18 cellular contexts compared by ENCODE assay signal in genomic region chr6:12241493-12242214, GRCh38. TPM values are rescaled to one million over a fixed set of nuclear protein-coding genes. Genes with fewer than 3 reads are reported as not detected.
DNase-seq lines count a peak whose midpoint lies in the region; ATAC-seq and TF ChIP-seq lines count a peak whose summit lies in the region.
"Had no signal": no experiment of that assay in that cellular context is flagged by ENCODE, and none has a peak within 500 bp of the region (broad histone marks: within the 10 kb centered on the region; RNA-seq: fewer than 3 reads in every experiment).

No MANE protein-coding gene starts in this region.

- intact Hi-C loops in CD14-positive monocyte (cut with micrococcal nuclease), result loop anchor here (5.0 kb wide), 1 partner anchor 46 kb away; no protein-coding TSS in a partner anchor
- intact Hi-C loops in lower lobe of right lung (cut with DNase I), result no loop called here

- no peak for TF ChIP-seq CTCF in CD14-positive monocyte (IDR thresholded peaks at IDR 0.05)
- no peak for TF ChIP-seq CTCF in HL-60 (IDR thresholded peaks at IDR 0.05; ENCODE audit: insufficient read depth, low read length)
- TF ChIP-seq CTCF in lower lobe of right lung (IDR thresholded peaks at IDR 0.05), result no peak
- no peak for TF ChIP-seq CTCF in GM13977 (IDR thresholded peaks at IDR 0.05; ENCODE audit: extremely low read depth, insufficient read depth, missing control alignments)

- H3K27ac ChIP-seq in HL-60 (replicated peaks) (no peak overlapping the region), lower lobe of right lung (no peak overlapping the region)
- H3K27ac ChIP-seq: heart right ventricle, ovary, VCaP had no signal

- peak overlapping the region in 1 of 2 donors; percentile 73 for H3K4me3 Mint-ChIP-seq in CD14-positive monocyte
- H3K4me3 Mint-ChIP-seq: activated CD8-positive, alpha-beta memory T cell treated with anti-CD3 and anti-CD28 coated beads, Interleukin-2, amount 10 ng/mL, durations not matched to agents 7 days and 5 days; B cell; GM23338 had no signal

- peaks cover 39% of the 10 kb centered on the region for H3K4me1 Mint-ChIP-seq in CD14-positive monocyte
- H3K4me1 Mint-ChIP-seq: B cell had no signal

- peak overlapping the region in 4 of 7 donors; percentile 57 to 71 (median 59) for H3K27ac Mint-ChIP-seq in CD14-positive monocyte
- H3K27ac Mint-ChIP-seq: activated CD8-positive, alpha-beta memory T cell treated with anti-CD3 and anti-CD28 coated beads, Interleukin-2, amount 10 ng/mL, durations not matched to agents 7 days and 5 days; B cell; GM23338 had no signal

- no peaks in the 10 kb centered on the region for H3K4me1 ChIP-seq in lower lobe of right lung

- H3K4me3 ChIP-seq in HL-60 (replicated peaks; ENCODE audit: insufficient read depth, low read length) (no peak overlapping the region), lower lobe of right lung (no peak overlapping the region)
- H3K4me3 ChIP-seq: GM23338, heart right ventricle, ovary had no signal

- H3K27me3 Mint-ChIP-seq in CD14-positive monocyte (ENCODE audit: low read depth in 3 of 3), result peaks cover 3 to 4% (median 4%) of the 10 kb centered on the region in 3 donors

- ATAC-seq in lower lobe of right lung (peak; percentile 54 to 64), GM19455 (IDR thresholded peaks at IDR 0.05; ENCODE audit: unreplicated experiment) (no peak), HG03571 (IDR thresholded peaks at IDR 0.05; ENCODE audit: unreplicated experiment) (no peak)
- ATAC-seq: activated CD8-positive, alpha-beta memory T cell treated with anti-CD3 and anti-CD28 coated beads, Interleukin-2, amount 10 ng/mL, durations not matched to agents 7 days and 5 days; GM23338; heart right ventricle; Panc1 had no signal

- DNase-seq in CD14-positive monocyte (ENCODE audit: low spot score) (no peak), HL-60 (ENCODE audit: low read depth in 1 of 2, low spot score in 1 of 2) (peak; percentile 52 to 53), lower lobe of right lung (no peak), 8988T (no peak), GM13977 (ENCODE audit: low spot score) (no peak)
- peak; percentile 24 for DNase-seq in activated T-cell treated with anti-CD3 and anti-CD28 coated beads, Interleukin-2, amount 50 U/mL, for 48 hours
- DNase-seq: activated CD8-positive, alpha-beta memory T cell treated with anti-CD3 and anti-CD28 coated beads, Interleukin-2, amount 10 ng/mL, durations not matched to agents 7 days and 5 days; heart right ventricle; kidney; NCI-H2029; NCI-H510A treated with DMSO at 0.1 percent for 48 hours; ovary had no signal

- H3K9me3 ChIP-seq in lower lobe of right lung, result no peaks in the 10 kb centered on the region
- H3K9me3 ChIP-seq: heart right ventricle, ovary had no signal

- in situ Hi-C loops in GM13977 (cut with MboI; ENCODE audit: low pct_unique_long_range_greater_than_20kb, low sequenced_read_pairs, unreplicated experiment), result no loop called here

- peaks cover 0 to 2% (median 0%) of the 10 kb centered on the region in 7 donors for H3K9me3 Mint-ChIP-seq in CD14-positive monocyte
- H3K9me3 Mint-ChIP-seq: GM23338 had no signal

- no peaks in the 10 kb centered on the region for H3K27me3 ChIP-seq in HL-60 (ENCODE audit: insufficient read depth, poor library complexity, severe bottlenecking)
- H3K27me3 ChIP-seq in lower lobe of right lung (ENCODE audit: low read depth), result no peaks in the 10 kb centered on the region
- H3K27me3 ChIP-seq: ovary had no signal

- no peaks in the 10 kb centered on the region for H3K36me3 Mint-ChIP-seq in CD14-positive monocyte
- H3K36me3 Mint-ChIP-seq: activated CD8-positive, alpha-beta memory T cell treated with anti-CD3 and anti-CD28 coated beads, Interleukin-2, amount 10 ng/mL, durations not matched to agents 7 days and 5 days had no signal

- no peaks in the 10 kb centered on the region for H3K36me3 ChIP-seq in lower lobe of right lung
- H3K36me3 ChIP-seq: heart right ventricle, ovary had no signal

RNA-seq across cellular contexts. Expression of gene EDN1, which starts 48.5 kb away (rescaled TPM):
- polyA plus RNA-seq in CD14-positive monocyte, result under 1 TPM in 1 of 2 donors, not detected in 1; 0.11 TPM
- 61.2 TPM for total RNA-seq in lower lobe of right lung
- total RNA-seq: activated CD8-positive, alpha-beta memory T cell treated with anti-CD3 and anti-CD28 coated beads, Interleukin-2, amount 10 ng/mL, durations not matched to agents 7 days and 5 days had no signal

Comparison
In these comparisons a context has a peak if more than half of its experiments do, and no peak if none do; other contexts are left out.
1. DNase-seq: peak in HL-60 (2 of 2) and activated T-cell treated with anti-CD3 and anti-CD28 coated beads, Interleukin-2, amount 50 U/mL, for 48 hours (2 of 2); none in CD14-positive monocyte (single experiment), lower lobe of right lung (single experiment), 8988T (single experiment) and GM13977 (single experiment).
2. ATAC-seq: peak in lower lobe of right lung (2 of 2); none in GM19455 (single experiment) and HG03571 (single experiment).